Comparison of ENCODE assay signal across 11 cellular contexts in genomic region chr6:15062311-15063252, GRCh38.
DNase-seq lines count a peak whose midpoint lies in the region; ATAC-seq and TF ChIP-seq lines count a peak whose summit lies in the region.
"Had no signal": no experiment of that assay in that cellular context is flagged by ENCODE, and none has a peak within 500 bp of the region (broad histone marks: within the 10 kb centered on the region; RNA-seq: fewer than 3 reads in every experiment).

No MANE protein-coding gene starts in this region.

- no peak overlapping the region for H3K4me3 ChIP-seq in neutrophil (ENCODE audit: low read depth in 1 of 2, low read length in 1 of 2)
- H3K4me3 ChIP-seq: colonic mucosa had no signal

- no peak for ATAC-seq in HG03571 (IDR thresholded peaks at IDR 0.05; ENCODE audit: unreplicated experiment)

- no peaks in the 10 kb centered on the region for H3K27me3 ChIP-seq in neutrophil
- H3K27me3 ChIP-seq: colonic mucosa had no signal

- DNase-seq in EL (peak; percentile 86), NCI-H524 (lab: John Stamatoyannopoulos, UW) (peak; percentile 94 to 98), dedifferentiated amniotic fluid mesenchymal stem cell (ENCODE audit: extremely low spot score) (peak; percentile 19), mucosa of gallbladder (ENCODE audit: low spot score) (no peak), cerebellum (ENCODE audit: low spot score) (no peak)
- no peak for DNase-seq in activated naive CD4-positive, alpha-beta T cell (lab: John Stamatoyannopoulos, UW)
- DNase-seq: activated CD4-positive, alpha-beta T cell treated with anti-CD3 and anti-CD28 coated beads for 4 hours; colonic mucosa; NCI-H1436 had no signal

- H3K27ac ChIP-seq in neutrophil = peak overlapping the region; percentile 67
- H3K27ac ChIP-seq: colonic mucosa had no signal

- H3K36me3 ChIP-seq in neutrophil = no peaks in the 10 kb centered on the region
- H3K36me3 ChIP-seq: colonic mucosa had no signal

- peaks cover 44 to 48% of the 10 kb centered on the region in 2 experiments for H3K4me1 ChIP-seq in neutrophil (ENCODE audit: control insufficient read depth in 1 of 2, insufficient read depth in 1 of 2, low read depth in 1 of 2, low read length in 1 of 2)
- H3K4me1 ChIP-seq: colonic mucosa had no signal

- TF ChIP-seq CTCF in neutrophil (IDR thresholded peaks at IDR 0.05) = no peak

- H3K9me3 ChIP-seq in neutrophil = no peaks in the 10 kb centered on the region
- H3K9me3 ChIP-seq: colonic mucosa had no signal

Comparison
In these comparisons a context has a peak if more than half of its experiments do, and no peak if none do; other contexts are left out.
1. DNase-seq: peak in EL (single experiment), NCI-H524 (2 of 2) and dedifferentiated amniotic fluid mesenchymal stem cell (single experiment); none in activated naive CD4-positive, alpha-beta T cell (0 of 4), mucosa of gallbladder (single experiment) and cerebellum (single experiment).